ENCODE assay signal across 8 cellular contexts in genomic region chr12:21501258-21502163, GRCh38. TPM values are rescaled to one million over a fixed set of nuclear protein-coding genes. Genes with fewer than 3 reads are reported as not detected.
DNase-seq lines count a peak whose midpoint lies in the region; ATAC-seq and TF ChIP-seq lines count a peak whose summit lies in the region.

GOLT1B (plus strand) TSS chr12:21501789; CDS start chr12:21501924, 135 bp downstream.
RECQL (minus strand) TSS chr12:21501635; CDS start chr12:21499570, 2,065 bp downstream.

- POLR2A ChIA-PET in activated CD4-positive, alpha-beta T cell treated with anti-CD3 and anti-CD28 coated beads, Interleukin-2, amount 10 ng/mL, durations not matched to agents 7 days and 5 days (lab: Charles Lee): interaction anchor here (0.8 to 1.4 kb wide), 5 partner anchors 10 to 145 kb away, joined by 3 read pairs; no protein-coding TSS in a partner anchor

- peaks cover 56% of the 10 kb centered on the region for H3K4me1 Mint-ChIP-seq in activated CD4-positive, alpha-beta T cell treated with anti-CD3 and anti-CD28 coated beads, Interleukin-2, amount 10 ng/mL, durations not matched to agents 7 days and 5 days

- no peaks in the 10 kb centered on the region for H3K9me3 Mint-ChIP-seq in activated CD4-positive, alpha-beta T cell treated with anti-CD3 and anti-CD28 coated beads, Interleukin-2, amount 10 ng/mL, durations not matched to agents 7 days and 5 days

- no peak within 1 kb of the TSS for H3K4me3 Mint-ChIP-seq in activated CD4-positive, alpha-beta T cell treated with anti-CD3 and anti-CD28 coated beads, Interleukin-2, amount 10 ng/mL, durations not matched to agents 7 days and 5 days

- peaks cover 35% of the 10 kb centered on the region for H3K36me3 Mint-ChIP-seq in activated CD4-positive, alpha-beta T cell treated with anti-CD3 and anti-CD28 coated beads, Interleukin-2, amount 10 ng/mL, durations not matched to agents 7 days and 5 days (ENCODE audit: low read depth)

- TF ChIP-seq CTCF in C4-2B (conservative IDR thresholded peaks at IDR 0.05): no peak

- no peaks in the 10 kb centered on the region for H3K27me3 Mint-ChIP-seq in activated CD4-positive, alpha-beta T cell treated with anti-CD3 and anti-CD28 coated beads, Interleukin-2, amount 10 ng/mL, durations not matched to agents 7 days and 5 days

- H3K27ac Mint-ChIP-seq in activated CD4-positive, alpha-beta T cell treated with anti-CD3 and anti-CD28 coated beads, Interleukin-2, amount 10 ng/mL, durations not matched to agents 7 days and 5 days: no peak within 1 kb of the TSS

- peak within 1 kb of the TSS; percentile 63 for H3K27ac ChIP-seq in C4-2B

- ATAC-seq in GM19372 (IDR thresholded peaks at IDR 0.05; ENCODE audit: low read depth, unreplicated experiment): peak; percentile 98
- ATAC-seq in HG03521 (IDR thresholded peaks at IDR 0.05; ENCODE audit: unreplicated experiment): peak; percentile 99

- CTCF ChIA-PET in activated CD4-positive, alpha-beta T cell treated with anti-CD3 and anti-CD28 coated beads, Interleukin-2, amount 10 ng/mL, durations not matched to agents 7 days and 5 days (lab: Charles Lee): interaction anchor here (0.9 to 2.2 kb wide), 8 partner anchors 9 to 68 kb away, joined by 3 to 11 read pairs (median 4); partner anchors contain the start of gene PYROXD1

- DNase-seq in NCI-H69 (lab: John Stamatoyannopoulos, UW) (peak; percentile 96), dedifferentiated amniotic fluid mesenchymal stem cell (ENCODE audit: extremely low spot score) (peak; percentile 99), left kidney (ENCODE audit: low read depth, low spot score) (peak; percentile 99)
- DNase-seq in activated CD4-positive, alpha-beta T cell treated with anti-CD3 and anti-CD28 coated beads, Interleukin-2, amount 10 ng/mL, durations not matched to agents 7 days and 5 days: peak; percentile 96
- DNase-seq in stimulated activated CD4-positive, alpha-beta T cell treated with anti-CD3 and anti-CD28 coated beads, Interleukin-2, amount 100 ng/mL, for 24 hours: peak; percentile 84 to 89

RNA-seq across cellular contexts. Expression of gene GOLT1B, which starts in this region (rescaled TPM):
- total RNA-seq in activated CD4-positive, alpha-beta T cell treated with anti-CD3 and anti-CD28 coated beads, Interleukin-2, amount 10 ng/mL, durations not matched to agents 7 days and 5 days: 10 to 100 TPM; 40.7 to 45.6 TPM

RNA-seq across cellular contexts. Expression of gene RECQL, which starts in this region (rescaled TPM):
- total RNA-seq in activated CD4-positive, alpha-beta T cell treated with anti-CD3 and anti-CD28 coated beads, Interleukin-2, amount 10 ng/mL, durations not matched to agents 7 days and 5 days: 10 to 100 TPM; 88.3 to 95.8 TPM

Comparison
In these comparisons a context has a peak if more than half of its experiments do, and no peak if none do; other contexts are left out.
1. Peak in every context shown above with its lines: DNase-seq, ATAC-seq and H3K27ac ChIP-seq.